ENCODE assay signal across 8 cellular contexts in the genomic region with DNA sequence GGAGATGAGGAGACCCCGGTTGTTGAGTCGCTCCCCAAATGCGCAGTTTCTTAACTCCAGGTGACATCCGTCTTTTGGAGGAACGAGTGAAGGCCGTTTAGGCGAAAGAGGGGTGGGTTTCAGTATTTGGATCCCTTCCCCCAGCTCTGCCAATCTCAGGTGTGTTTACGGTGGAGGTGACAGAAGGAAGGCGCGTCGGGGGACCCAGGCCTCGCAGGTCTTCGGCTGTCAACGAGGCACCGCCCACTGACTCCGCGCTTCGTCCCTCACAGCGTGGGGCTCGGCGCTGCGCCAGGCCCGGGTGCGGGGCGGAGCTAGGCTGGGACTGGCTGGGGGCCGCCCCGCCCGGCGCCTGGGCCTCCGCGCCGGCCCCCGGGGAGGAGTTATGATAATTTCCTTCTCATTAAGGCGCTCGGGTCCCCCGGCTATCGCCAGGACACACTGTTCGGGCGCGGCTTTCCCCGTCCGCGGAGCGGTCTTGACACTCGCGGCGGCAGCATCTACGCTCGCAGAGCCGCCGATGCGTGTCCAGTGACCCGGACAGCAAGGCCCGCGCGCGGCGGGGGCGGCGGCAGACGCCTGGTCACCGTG. TPM values are rescaled to one million over a fixed set of nuclear protein-coding genes. Genes with fewer than 3 reads are reported as not detected.
DNase-seq lines count a peak whose midpoint lies in the region; ATAC-seq and TF ChIP-seq lines count a peak whose summit lies in the region.

A gene (plus strand): TSS at position 434 of the 591 bp plus-strand sequence. CDS start 239 bp downstream, outside the sequence.

- H3K36me3 Mint-ChIP-seq in endothelial cell (ENCODE audit: low read depth, unreplicated experiment), result peaks cover 5% of the 10 kb centered on the region

- peaks cover 15% of the 10 kb centered on the region for H3K4me1 Mint-ChIP-seq in endothelial cell (ENCODE audit: unreplicated experiment)

- TF ChIP-seq CTCF in endothelial cell (IDR thresholded peaks at IDR 0.05; ENCODE audit: unreplicated experiment), result no peak

- peaks cover 22% of the 10 kb centered on the region for H3K27me3 Mint-ChIP-seq in endothelial cell (ENCODE audit: unreplicated experiment)

- H3K27ac Mint-ChIP-seq in endothelial cell (ENCODE audit: unreplicated experiment), result no peak within 1 kb of the TSS

- peak within 1 kb of the TSS; percentile 81 for H3K27ac ChIP-seq in muscle layer of colon (ENCODE audit: low read depth, low read length)

- DNase-seq in AG20443 (ENCODE audit: low spot score) (peak; percentile 98), H7 (peak; percentile 97), SKM-1 treated with dmso at 0.1 percent for 144 hours (lab: John Stamatoyannopoulos, UW; ENCODE audit: unreplicated experiment) (peak; percentile 47), endothelial cell (ENCODE audit: low spot score) (peak; percentile 50), ureter (ENCODE audit: low spot score) (peak; percentile 84), COR-L47 (lab: John Stamatoyannopoulos, UW) (no peak)

- H3K36me3 ChIP-seq in H7 (replicated peaks; ENCODE audit: control insufficient read depth, insufficient read depth, low read length) (peaks cover 4% of the 10 kb centered on the region), muscle layer of colon (ENCODE audit: insufficient read depth, low read length) (peaks cover 4% of the 10 kb centered on the region)

- H3K9me3 ChIP-seq in muscle layer of colon (ENCODE audit: low read length), result no peaks in the 10 kb centered on the region

- H3K4me3 ChIP-seq in H7 (ENCODE audit: insufficient read depth, low read depth, low read length) (peak within 1 kb of the TSS; percentile 90), muscle layer of colon (ENCODE audit: low read depth in 1 of 2, low read length in 2 of 2) (peak within 1 kb of the TSS; percentile 76 to 80)

- H3K9me3 Mint-ChIP-seq in endothelial cell (ENCODE audit: unreplicated experiment), result no peaks in the 10 kb centered on the region

- H3K4me1 ChIP-seq in muscle layer of colon (ENCODE audit: insufficient read depth, low read length), result peaks cover 19% of the 10 kb centered on the region

- no peak for ATAC-seq in HG03196 (IDR thresholded peaks at IDR 0.05; ENCODE audit: unreplicated experiment)

- H3K9ac ChIP-seq in muscle layer of colon (ENCODE audit: low read length), result peak within 1 kb of the TSS; percentile 97

- H3K4me3 Mint-ChIP-seq in endothelial cell (ENCODE audit: unreplicated experiment), result peak within 1 kb of the TSS; percentile 84

- H3K27me3 ChIP-seq in H7 (ENCODE audit: control insufficient read depth, insufficient read depth, low read length), result peaks cover 49% of the 10 kb centered on the region
- peaks cover 24 to 70% of the 10 kb centered on the region in 2 donors for H3K27me3 ChIP-seq in muscle layer of colon (ENCODE audit: control insufficient read depth in 1 of 2, insufficient read depth in 2 of 2, low read length in 2 of 2)

RNA-seq across cellular contexts. Expression of the gene that starts here (rescaled TPM):
- total RNA-seq in H7 (2014; rRNA removed; shearing (Covaris generic)), result 23.6 and 38.4 TPM in 2 replicates
- total RNA-seq in endothelial cell (ENCODE audit: unreplicated experiment), result 0.82 TPM
- 12.5 TPM for total RNA-seq in ureter

Comparison
In these comparisons a context has a peak if more than half of its experiments do, and no peak if none do; other contexts are left out.
1. Peak in DNase-seq in endothelial cell; RNA of the gene not detected or under 1 TPM.